Comparison of ENCODE assay signal across 12 cellular contexts in genomic region chr9:113955076-113955752, GRCh38.
DNase-seq lines count a peak whose midpoint lies in the region; ATAC-seq, FAIRE-seq and TF ChIP-seq lines count a peak whose summit lies in the region.
"Had no signal": no experiment of that assay in that cellular context is flagged by ENCODE, and none has a peak within 500 bp of the region (broad histone marks: within the 10 kb centered on the region; RNA-seq: fewer than 3 reads in every experiment).

No MANE protein-coding gene starts in this region.

- TF ChIP-seq POLR2A in GM12891 (IDR thresholded peaks at IDR 0.05; ENCODE audit: low read depth, low read length), result no peak

- in situ Hi-C loops in brain microvascular endothelial cell (cut with HindIII; ENCODE audit: low pct_ligation_motif_present, low sequenced_read_pairs), result no loop called here

- H3K4me3 ChIP-seq in brain microvascular endothelial cell (ENCODE audit: low read depth, low read length), result no peak overlapping the region
- H3K4me3 ChIP-seq in tibial artery, result no peak overlapping the region
- H3K4me3 ChIP-seq: cardiac muscle cell, upper lobe of right lung had no signal

- ATAC-seq in Right ventricle myocardium superior (ENCODE audit: poor library complexity), result peak; percentile 38
- ATAC-seq in Right ventricle myocardium inferior, result no peak
- ATAC-seq in GM18520 (IDR thresholded peaks at IDR 0.05; ENCODE audit: unreplicated experiment), result no peak
- no peak for ATAC-seq in HG02885 (IDR thresholded peaks at IDR 0.05; ENCODE audit: poor library complexity, unreplicated experiment)
- ATAC-seq: upper lobe of right lung had no signal

- no peak for FAIRE-seq in GM12891 (lab: Jason Lieb, UNC)

- DNase-seq in Right ventricle myocardium superior, result no peak
- DNase-seq in Right ventricle myocardium inferior (ENCODE audit: missing footprints), result no peak
- DNase-seq in brain microvascular endothelial cell, result peak; percentile 66
- peak; percentile 77 to 79 for DNase-seq in tibial artery
- no peak for DNase-seq in GM12891 (ENCODE audit: insufficient read length, low spot score)
- DNase-seq: NCI-H345, nephron progenitor cell, upper lobe of right lung had no signal

- no peak for TF ChIP-seq CTCF in brain microvascular endothelial cell (IDR thresholded peaks at IDR 0.05; ENCODE audit: low read depth, low read length, missing control alignments)
- TF ChIP-seq CTCF in tibial artery (IDR thresholded peaks at IDR 0.05), result no peak

- H3K27me3 ChIP-seq in brain microvascular endothelial cell (replicated peaks) (no peaks in the 10 kb centered on the region), layer of hippocampus (ENCODE audit: control insufficient read depth, insufficient read depth, low read length) (no peaks in the 10 kb centered on the region), tibial artery (no peaks in the 10 kb centered on the region)
- H3K27me3 ChIP-seq: cardiac muscle cell, upper lobe of right lung had no signal

- no peaks in the 10 kb centered on the region for H3K9me3 ChIP-seq in tibial artery
- H3K9me3 ChIP-seq: upper lobe of right lung had no signal

- H3K27ac ChIP-seq in brain microvascular endothelial cell (peak overlapping the region; percentile 62), layer of hippocampus (ENCODE audit: low read depth, low read length) (peak overlapping the region; percentile 49), tibial artery (peak overlapping the region; percentile 82 to 84)
- H3K27ac ChIP-seq: cardiac muscle cell, upper lobe of right lung had no signal

- H3K36me3 ChIP-seq in brain microvascular endothelial cell (replicated peaks) (no peaks in the 10 kb centered on the region), tibial artery (no peaks in the 10 kb centered on the region)
- H3K36me3 ChIP-seq: cardiac muscle cell, upper lobe of right lung had no signal

- intact Hi-C loops in Right ventricle myocardium superior (cut with DNase I) (loop anchor here (10.0 kb wide), 1 partner anchor 50 kb away; no protein-coding TSS in a partner anchor), Right ventricle myocardium inferior (cut with DNase I) (no loop called here), tibial artery (cut with DNase I; ENCODE audit: low total_unique reads) (no loop called here)

- H3K4me1 ChIP-seq in tibial artery, result peaks cover 0 to 67% (median 53%) of the 10 kb centered on the region in 4 donors

TF ChIP-seq in GM12891, 5 proteins besides CTCF, POLR2A, EP300 and RAD21:
- TF ChIP-seq TAF1 (IDR thresholded peaks at IDR 0.05; ENCODE audit: low read depth, low read length), result no peak
- TF ChIP-seq PAX5 (IDR thresholded peaks at IDR 0.05; ENCODE audit: insufficient read depth, low read length, severe bottlenecking), result no peak
- TF ChIP-seq SPI1 (IDR thresholded peaks at IDR 0.05; ENCODE audit: low read depth, low read length), result no peak
- no peak for TF ChIP-seq POU2F2 (IDR thresholded peaks at IDR 0.05; ENCODE audit: low read depth, low read length)
- no peak for TF ChIP-seq POLR2AphosphoS5 (IDR thresholded peaks at IDR 0.05; ENCODE audit: low read depth, low read length)
TF ChIP-seq in GM12891: peak in this region for 0.

Comparison
In these comparisons a context has a peak if more than half of its experiments do, and no peak if none do; other contexts are left out.
1. DNase-seq: peak in brain microvascular endothelial cell (single experiment) and tibial artery (2 of 2); none in Right ventricle myocardium superior (single experiment), Right ventricle myocardium inferior (single experiment) and GM12891 (single experiment).
2. Peak in every context shown above with its lines, with median percentiles within 50 percentile points of each other: H3K27ac ChIP-seq.